26 cellular contexts compared by ENCODE assay signal in the genomic region with DNA sequence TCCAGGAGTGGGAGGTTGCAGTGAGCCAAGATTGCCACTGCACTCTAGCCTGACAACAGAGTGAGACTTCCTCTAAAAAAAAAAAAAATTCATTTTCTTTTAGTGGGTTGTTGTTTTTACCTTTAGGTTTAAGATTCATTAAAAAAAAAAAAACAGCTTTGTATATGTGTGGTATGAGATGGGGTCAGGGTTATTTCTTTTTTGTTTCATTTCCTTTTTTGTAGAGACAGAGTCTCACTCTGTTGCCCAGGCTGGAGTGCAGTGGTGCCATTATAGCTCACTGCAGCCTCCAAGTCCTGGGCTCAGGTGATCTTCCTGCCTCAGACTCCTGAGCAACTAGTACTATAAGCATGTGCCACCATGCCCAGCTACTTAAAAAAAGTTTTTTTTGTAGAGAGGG. TPM values are rescaled to one million over a fixed set of nuclear protein-coding genes. Genes with fewer than 3 reads are reported as not detected.
DNase-seq lines count a peak whose midpoint lies in the region; ATAC-seq and TF ChIP-seq lines count a peak whose summit lies in the region.
"Had no signal": no experiment of that assay in that cellular context is flagged by ENCODE, and none has a peak within 500 bp of the region (broad histone marks: within the 10 kb centered on the region; RNA-seq: fewer than 3 reads in every experiment).

No MANE protein-coding gene starts in this region.

- no peaks in the 10 kb centered on the region for H4K20me1 ChIP-seq in PC-9 (ENCODE audit: insufficient read depth)

- no peaks in the 10 kb centered on the region for H3K79me2 ChIP-seq in PC-9 (ENCODE audit: low read depth)

- H3K9me3 ChIP-seq in PC-9 (ENCODE audit: insufficient read depth, low read depth) (no peaks in the 10 kb centered on the region), ascending aorta (no peaks in the 10 kb centered on the region)
- H3K9me3 ChIP-seq: heart right ventricle, neutrophil, SK-N-SH, spleen, vagina had no signal

- BruUV-seq in PC-9 (replicated peaks; lab: Mats Ljungman, UMichigan) = no TSS peak

- H3K4me2 ChIP-seq in PC-9 = no peak overlapping the region
- H3K4me2 ChIP-seq: SK-N-SH had no signal

- POLR2A ChIA-PET in PC-9 (lab: Charles Lee; ENCODE audit: unreplicated experiment) = no interaction called here

- H3K4me1 ChIP-seq in PC-9 (replicated peaks; ENCODE audit: insufficient read depth) = peaks cover 3% of the 10 kb centered on the region; the same call in 1 of the 2 replicates
- peaks cover 0 to 3% of the 10 kb centered on the region in 2 donors for H3K4me1 ChIP-seq in ascending aorta
- H3K4me1 ChIP-seq: vagina had no signal

- no peaks in the 10 kb centered on the region for H3K27me3 ChIP-seq in PC-9 (ENCODE audit: insufficient read depth, low read depth)
- no peaks in the 10 kb centered on the region for H3K27me3 ChIP-seq in ascending aorta
- H3K27me3 ChIP-seq: heart right ventricle, neutrophil, spleen, vagina had no signal

- intact Hi-C loops in PC-9 (cut with micrococcal nuclease; ENCODE audit: unreplicated experiment) (loop anchor here (5.0 to 10.0 kb wide), 4 partner anchors 240 to 850 kb away; no protein-coding TSS in a partner anchor), ascending aorta (cut with DNase I) (loop anchor here (5.0 kb wide), 2 partner anchors 273 to 668 kb away; no protein-coding TSS in a partner anchor)

- ATAC-seq in GM19395 (IDR thresholded peaks at IDR 0.05; ENCODE audit: unreplicated experiment) (peak; percentile 80), HG02678 (IDR thresholded peaks at IDR 0.05; ENCODE audit: unreplicated experiment) (peak; percentile 64), HG03460 (IDR thresholded peaks at IDR 0.05; ENCODE audit: unreplicated experiment) (peak; percentile 84)
- ATAC-seq: activated CD8-positive, alpha-beta T cell treated with anti-CD3 and anti-CD28 coated beads for 36 hours; activated T-cell treated with anti-CD3 and anti-CD28 coated beads, Interleukin-2, amount 50 U/mL, for 4 hours; heart right ventricle; left ventricle myocardium superior had no signal

- peak; percentile 20 for DNase-seq in GM12865 (ENCODE audit: low read depth)
- DNase-seq in germinal center (ENCODE audit: low spot score) = no peak
- DNase-seq in Ammon's horn (ENCODE audit: low spot score) = no peak
- DNase-seq in PC-9 = no peak
- no peak for DNase-seq in ascending aorta (ENCODE audit: low spot score in 2 of 2)
- DNase-seq: activated CD8-positive, alpha-beta T cell treated with anti-CD3 and anti-CD28 coated beads for 36 hours; activated naive CD4-positive, alpha-beta T cell treated with anti-CD3 and anti-CD28 coated beads, Interleukin-2, amount 50 U/mL, for 16 hours; activated T-cell treated with anti-CD3 and anti-CD28 coated beads, Interleukin-2, amount 50 U/mL, for 4 hours; aorta; endodermal cell; HCEC 1CT; heart right ventricle; immature natural killer cell; left ventricle myocardium superior; NCI-H2029; NCI-H446; retina; SK-N-SH; spleen; stimulated activated CD4-positive, alpha-beta T cell treated with anti-CD3 and anti-CD28 coated beads, Interleukin-4, amount 100 ng/mL, for 4 hours; T1000 had no signal

- H3K36me3 ChIP-seq in PC-9 (ENCODE audit: low read depth) (no peaks in the 10 kb centered on the region), ascending aorta (no peaks in the 10 kb centered on the region)
- H3K36me3 ChIP-seq: heart right ventricle, neutrophil, vagina had no signal

- H3K9me2 ChIP-seq in PC-9 (ENCODE audit: insufficient read depth) = no peaks in the 10 kb centered on the region
- H3K9me2 ChIP-seq: SK-N-SH had no signal

- peaks cover 5% of the 10 kb centered on the region for H3F3A ChIP-seq in PC-9 (ENCODE audit: insufficient read depth, low read depth)

- no peak for TF ChIP-seq CTCF in GM12865 (IDR thresholded peaks at IDR 0.05; ENCODE audit: insufficient read depth, low read depth, low read length, missing control alignments)
- TF ChIP-seq CTCF in PC-9 (conservative IDR thresholded peaks at IDR 0.05) = no peak
- TF ChIP-seq CTCF in ascending aorta (IDR thresholded peaks at IDR 0.05) = no peak

- CTCF ChIA-PET in PC-9 (lab: Charles Lee) = interaction anchor here (0.6 kb wide), 1 partner anchor 8 kb away, joined by 4 read pairs; no protein-coding TSS in a partner anchor

- no peak overlapping the region for H3K27ac ChIP-seq in PC-9
- no peak overlapping the region for H3K27ac ChIP-seq in ascending aorta
- H3K27ac ChIP-seq: heart right ventricle, neutrophil, spleen, vagina had no signal

- no peak overlapping the region for H2AFZ ChIP-seq in PC-9

- no peak overlapping the region for H3K4me3 ChIP-seq in GM12865 (ENCODE audit: low read depth, low read length)
- no peak overlapping the region for H3K4me3 ChIP-seq in PC-9
- no peak overlapping the region for H3K4me3 ChIP-seq in ascending aorta
- H3K4me3 ChIP-seq: heart right ventricle, spleen, vagina had no signal

RNA-seq across cellular contexts. Expression of a gene that starts 47.0 kb away (rescaled TPM):
- total RNA-seq in PC-9 (2021) (25.4 and 26.0 TPM in 2 replicates), ascending aorta (75.9 TPM)
